18 cellular contexts compared by ENCODE assay signal in genomic region chr11:117912497-117912896, GRCh38. TPM values are rescaled to one million over a fixed set of nuclear protein-coding genes. Genes with fewer than 3 reads are reported as not detected.
"Had no signal": no experiment of that assay in that cellular context is flagged by ENCODE, and none has a peak within 500 bp of the region (broad histone marks: within the 10 kb centered on the region; RNA-seq: fewer than 3 reads in every experiment).

No MANE protein-coding gene starts in this region.

- H3K27ac ChIP-seq: colonic mucosa, dorsolateral prefrontal cortex, heart right ventricle, stomach, thoracic aorta, transverse colon had no signal

- DNase-seq: caudate nucleus; colonic mucosa; effector CD8-positive, alpha-beta T cell; foreskin melanocyte; heart right ventricle; hypothalamus; kidney glomerular epithelial cell; nephron progenitor cell; small intestine; stimulated activated CD4-positive, alpha-beta T cell treated with anti-CD3 and anti-CD28 coated beads, Interleukin-12 subunit alpha, Interleukin-12 subunit beta, amount 100 ng/mL, for 4 hours; stomach; substantia nigra; transverse colon had no signal

- H3K27me3 Mint-ChIP-seq: memory B cell had no signal

- H3K27ac Mint-ChIP-seq: memory B cell, mesothelial cell of epicardium, nephron progenitor cell had no signal

- H3K9me3 ChIP-seq: colonic mucosa, heart right ventricle, stomach, thoracic aorta, transverse colon had no signal

- H3K36me3 ChIP-seq: colonic mucosa, heart right ventricle, stomach, thoracic aorta, transverse colon had no signal

- H3K4me3 Mint-ChIP-seq: memory B cell, mesothelial cell of epicardium, nephron progenitor cell had no signal

- H3K9me3 Mint-ChIP-seq: memory B cell, mesothelial cell of epicardium, nephron progenitor cell had no signal

- H3K27me3 ChIP-seq: colonic mucosa, dorsolateral prefrontal cortex, transverse colon had no signal

- ATAC-seq: heart right ventricle had no signal

- H3K4me3 ChIP-seq: colonic mucosa, dorsolateral prefrontal cortex, heart right ventricle, stomach, thoracic aorta, transverse colon had no signal

RNA-seq across cellular contexts. Expression of gene TMPRSS13, which starts 16.7 kb away (rescaled TPM):
- total RNA-seq: pulmonary artery endothelial cell had no signal
